In the genomic region with DNA sequence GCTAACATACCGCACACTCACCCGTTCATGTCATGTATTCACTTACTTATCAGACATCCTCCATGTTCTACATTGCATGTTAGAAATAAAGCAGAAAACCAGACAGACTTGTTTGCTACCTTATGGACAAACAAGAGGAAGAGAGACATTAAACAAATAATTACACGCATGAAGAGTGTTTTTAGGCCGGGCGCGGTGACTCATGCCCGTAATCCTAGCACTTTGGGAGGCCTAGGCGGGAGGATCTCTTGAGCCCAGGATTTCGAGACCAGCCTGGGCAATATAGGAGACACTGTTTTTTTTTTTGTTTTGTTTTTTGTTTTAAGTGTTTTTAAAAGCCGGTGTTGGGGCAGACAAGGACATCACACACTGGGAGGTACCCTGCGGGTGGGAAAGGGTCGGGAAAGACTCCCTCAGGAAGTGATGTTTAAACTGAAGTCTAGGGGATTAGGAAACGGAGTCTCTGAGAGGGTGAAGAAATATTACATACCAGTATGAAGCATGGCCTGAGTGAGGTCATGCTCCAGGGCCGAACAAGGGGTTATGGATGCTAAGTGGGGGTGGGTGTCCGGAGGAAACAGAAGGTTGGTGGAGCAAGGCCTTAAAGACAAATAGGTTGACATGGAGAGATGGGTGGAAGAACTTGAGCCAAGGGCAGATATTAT, we compare ENCODE assay signal across 8 cellular contexts. TPM values are rescaled to one million over a fixed set of nuclear protein-coding genes. Genes with fewer than 3 reads are reported as not detected.
DNase-seq lines count a peak whose midpoint lies in the region; ATAC-seq and TF ChIP-seq lines count a peak whose summit lies in the region.

No MANE protein-coding gene starts in this region.

- ATAC-seq in HG03442 (IDR thresholded peaks at IDR 0.05; ENCODE audit: unreplicated experiment) = no peak

- H3K27ac ChIP-seq in Peyer's patch (peak overlapping the region; percentile 98 to 99 (median 99)), rectal smooth muscle tissue (ENCODE audit: low read depth, low read length) (peak overlapping the region; percentile 98)

- H3K9me3 ChIP-seq in Peyer's patch = no peaks in the 10 kb centered on the region

- H3K9ac ChIP-seq in rectal smooth muscle tissue (ENCODE audit: low read length) = no peak overlapping the region

- H3K4me3 ChIP-seq in GM12864 (ENCODE audit: low read depth, low read length) = peak overlapping the region; percentile 40; the same call in 1 of the 2 replicates
- no peak overlapping the region for H3K4me3 ChIP-seq in Peyer's patch
- no peak overlapping the region for H3K4me3 ChIP-seq in epithelial cell of esophagus (ENCODE audit: low read length)
- peak overlapping the region; percentile 51 for H3K4me3 ChIP-seq in rectal smooth muscle tissue (ENCODE audit: low read length)

- TF ChIP-seq CTCF in GM12864 (IDR thresholded peaks at IDR 0.05; ENCODE audit: low read depth, low read length, missing control alignments) (no peak), Peyer's patch (IDR thresholded peaks at IDR 0.05) (no peak), epithelial cell of esophagus (IDR thresholded peaks at IDR 0.05; ENCODE audit: insufficient read depth, low read depth, low read length, missing control alignments) (no peak)

- DNase-seq in GM12864 (ENCODE audit: low read depth) = no peak
- peak in 1 of 3 donors; percentile 57 for DNase-seq in Peyer's patch
- DNase-seq in epithelial cell of esophagus (ENCODE audit: low read depth) = peak; percentile 86
- DNase-seq in NCI-H1048 (lab: John Stamatoyannopoulos, UW) = no peak
- no peak for DNase-seq in NCI-H187 (lab: John Stamatoyannopoulos, UW)
- DNase-seq in 8988T = no peak

- H3K36me3 ChIP-seq in Peyer's patch (no peaks in the 10 kb centered on the region), rectal smooth muscle tissue (ENCODE audit: control insufficient read depth, insufficient read depth, low read length) (no peaks in the 10 kb centered on the region)

- TF ChIP-seq POLR2A in Peyer's patch (IDR thresholded peaks at IDR 0.05) = no peak

- no peaks in the 10 kb centered on the region for H3K27me3 ChIP-seq in Peyer's patch
- no peaks in the 10 kb centered on the region for H3K27me3 ChIP-seq in rectal smooth muscle tissue (ENCODE audit: control insufficient read depth, insufficient read depth, low read length)

- H3K4me1 ChIP-seq in Peyer's patch (peaks cover 5 to 55% (median 41%) of the 10 kb centered on the region in 4 donors), rectal smooth muscle tissue (ENCODE audit: control insufficient read depth, insufficient read depth, low read length) (peaks cover 27% of the 10 kb centered on the region)

RNA-seq across cellular contexts. Expression of a gene that starts 2.1 kb away (rescaled TPM):
- 10 to 100 TPM; 67.8 to 86.1 (median 76.9) TPM for total RNA-seq in Peyer's patch

Comparison
In these comparisons a context has a peak if more than half of its experiments do, and no peak if none do; other contexts are left out.
1. H3K4me3 ChIP-seq: peak in GM12864 (single experiment) and rectal smooth muscle tissue (single experiment); none in Peyer's patch (0 of 4) and epithelial cell of esophagus (single experiment).